Comparison of ENCODE assay signal across 26 cellular contexts in genomic region chr5:118616281-118616680, GRCh38.
DNase-seq lines count a peak whose midpoint lies in the region; ATAC-seq, FAIRE-seq and TF ChIP-seq lines count a peak whose summit lies in the region.
"Had no signal": no experiment of that assay in that cellular context is flagged by ENCODE, and none has a peak within 500 bp of the region (broad histone marks: within the 10 kb centered on the region; RNA-seq: fewer than 3 reads in every experiment).

No MANE protein-coding gene starts in this region.

- SMC1A ChIA-PET in GM12878 (lab: Charles Lee; ENCODE audit: uncharacterized antibody, unreplicated experiment), result no interaction called here

- no peak overlapping the region for H3K9ac ChIP-seq in GM12878 (ENCODE audit: control insufficient read depth, insufficient read depth, low read length)

- H3K27ac Mint-ChIP-seq in activated naive CD4-positive, alpha-beta T cell treated with anti-CD3 and anti-CD28 coated beads for 36 hours, result no peak overlapping the region
- H3K27ac Mint-ChIP-seq: activated T-helper 2 cell treated with anti-CD3 and anti-CD28 coated beads, Interferon-gamma antibody, Interleukin-2, Interleukin-4, amounts not matched to agents 10 μg/mL and 5 μg/mL and 100 μg/mL, durations not matched to agents 14 hours and 24 hours and 36 hours; type B pancreatic cell had no signal

- no peaks in the 10 kb centered on the region for H3K36me3 Mint-ChIP-seq in activated naive CD4-positive, alpha-beta T cell treated with anti-CD3 and anti-CD28 coated beads for 36 hours (ENCODE audit: low read depth)
- H3K36me3 Mint-ChIP-seq: type B pancreatic cell had no signal

- H3K4me1 ChIP-seq in GM12878 (ENCODE audit: control insufficient read depth, insufficient read depth, low read length), result no peaks in the 10 kb centered on the region
- H3K4me1 ChIP-seq: breast epithelium, HAP-1, left ventricle myocardium inferior, prostate gland, stomach had no signal

- POLR2A ChIA-PET in GM12878 (lab: Charles Lee), result no interaction called here

- no peak overlapping the region for H2AFZ ChIP-seq in GM12878 (ENCODE audit: control insufficient read depth, low read depth, low read length)

- WGBS in GM12878 (ENCODE audit: insufficient coverage, insufficient replicate concordance, low lambda C conversion rate, missing lambda C conversion rate), result 0% methylated on average over 2 of the region's 2 CpGs

- TF ChIP-seq CTCF in GM12878 (IDR thresholded peaks at IDR 0.05 in 2 of 3, conservative IDR thresholded peaks at IDR 0.05 in 1 of 3; ENCODE audit: control insufficient read depth in 2 of 3, extremely low read depth in 1 of 3, insufficient read depth in 1 of 3, low read depth in 3 of 3, low read length in 3 of 3), result no peak

- H3K36me3 ChIP-seq in GM12878 (ENCODE audit: control insufficient read depth in 2 of 2, insufficient read depth in 2 of 2, low read length in 1 of 2) (no peaks in the 10 kb centered on the region), H7 (replicated peaks; ENCODE audit: control insufficient read depth, insufficient read depth, low read length) (no peaks in the 10 kb centered on the region)
- H3K36me3 ChIP-seq: breast epithelium, HAP-1, left ventricle myocardium inferior, prostate gland, stomach had no signal

- no peak for TF ChIP-seq EP300 in GM12878 (IDR thresholded peaks at IDR 0.05; ENCODE audit: borderline replicate concordance in 1 of 2, control insufficient read depth in 1 of 2, low read depth in 2 of 2, low read length in 2 of 2)

- H3K27me3 Mint-ChIP-seq in activated naive CD4-positive, alpha-beta T cell treated with anti-CD3 and anti-CD28 coated beads for 36 hours (ENCODE audit: low read depth), result peaks cover 3% of the 10 kb centered on the region

- FAIRE-seq in GM12878 (lab: Jason Lieb, UNC), result no peak
- FAIRE-seq: GM18507, TTC549 had no signal

- no peak overlapping the region for H3K4me3 Mint-ChIP-seq in activated naive CD4-positive, alpha-beta T cell treated with anti-CD3 and anti-CD28 coated beads for 36 hours
- H3K4me3 Mint-ChIP-seq: neural crest cell, type B pancreatic cell had no signal

- no peaks in the 10 kb centered on the region for H3K9me3 Mint-ChIP-seq in activated naive CD4-positive, alpha-beta T cell treated with anti-CD3 and anti-CD28 coated beads for 36 hours
- H3K9me3 Mint-ChIP-seq: activated T-helper 2 cell treated with anti-CD3 and anti-CD28 coated beads, Interferon-gamma antibody, Interleukin-2, Interleukin-4, amounts not matched to agents 10 μg/mL and 5 μg/mL and 100 μg/mL, durations not matched to agents 14 hours and 24 hours and 36 hours; type B pancreatic cell had no signal

- no peak overlapping the region for H3K4me2 ChIP-seq in GM12878 (ENCODE audit: control insufficient read depth, insufficient read depth)

- intact Hi-C loops in GM12878 (cut with micrococcal nuclease; ENCODE audit: unreplicated experiment), result loop anchor here (2.0 to 10.0 kb wide), 2 partner anchors 177 to 339 kb away; no protein-coding TSS in a partner anchor
- intact Hi-C loops in activated naive CD4-positive, alpha-beta T cell treated with anti-CD3 and anti-CD28 coated beads for 36 hours (cut with micrococcal nuclease), result no loop called here

- no peaks in the 10 kb centered on the region for H3K4me1 Mint-ChIP-seq in activated naive CD4-positive, alpha-beta T cell treated with anti-CD3 and anti-CD28 coated beads for 36 hours (ENCODE audit: low read depth)

- H3K4me3 ChIP-seq in GM12878, result no peak overlapping the region
- no peak overlapping the region for H3K4me3 ChIP-seq in H7 (ENCODE audit: insufficient read depth, low read depth, low read length)
- H3K4me3 ChIP-seq: breast epithelium, HAP-1, left ventricle myocardium inferior, prostate gland, skin epidermis, stomach had no signal

- TF ChIP-seq RAD21 in GM12878 (IDR thresholded peaks at IDR 0.05; ENCODE audit: insufficient read depth, low read depth, low read length), result no peak

- CTCF ChIA-PET in GM12878 (lab: Yijun Ruan, JAX), result no interaction called here
- CTCF ChIA-PET in activated naive CD4-positive, alpha-beta T cell treated with anti-CD3 and anti-CD28 coated beads for 36 hours (lab: Charles Lee), result interaction anchor here (0.6 kb wide), 1 partner anchor 226 kb away, joined by 3 read pairs; no protein-coding TSS in a partner anchor

- TF ChIP-seq POLR2A in GM12878 (IDR thresholded peaks at IDR 0.05; ENCODE audit: low read depth, low read length), result no peak

- no peaks in the 10 kb centered on the region for H3K79me2 ChIP-seq in GM12878 (ENCODE audit: control insufficient read depth, insufficient read depth, low read length)

- in situ Hi-C loops in GM12878 (cut with MboI), result loop anchor here (25.0 kb wide), 1 partner anchor 1154 kb away; no protein-coding TSS in a partner anchor

- DNase-seq in GM12878 (ENCODE audit: low read depth, low spot score), result peak; percentile 12
- DNase-seq in activated naive CD4-positive, alpha-beta T cell treated with Interleukin-2 at 50 U/mL for 16 hours, result no peak
- DNase-seq in activated naive CD4-positive, alpha-beta T cell treated with anti-CD3 and anti-CD28 coated beads for 36 hours, result no peak
- no peak for DNase-seq in H7
- DNase-seq: activated CD4-positive, alpha-beta T cell treated with anti-CD3 and anti-CD28 coated beads for 48 hours; head of caudate nucleus; left ventricle myocardium inferior; NCI-H1105; NCI-H748 treated with DMSO at 0.1 percent for 48 hours; OCI-M1; SHP77; stimulated activated CD4-positive, alpha-beta T cell treated with anti-CD3 and anti-CD28 coated beads, Interleukin-2, amount 100 ng/mL, for 48 hours; stomach had no signal

- no TSS peak for BruUV-seq in GM12878 (replicated peaks; lab: Mats Ljungman, UMichigan)

- no peak overlapping the region for H3K27ac ChIP-seq in GM12878 (ENCODE audit: control insufficient read depth, insufficient read depth)
- H3K27ac ChIP-seq: breast epithelium, left ventricle myocardium inferior, prostate gland, skin epidermis, stomach had no signal

- ATAC-seq in GM19023 (IDR thresholded peaks at IDR 0.05; ENCODE audit: unreplicated experiment), result peak; percentile 46
- ATAC-seq in GM21723 (IDR thresholded peaks at IDR 0.05; ENCODE audit: unreplicated experiment), result peak; percentile 68
- peak; percentile 72 for ATAC-seq in HG03039 (IDR thresholded peaks at IDR 0.05; ENCODE audit: unreplicated experiment)
- ATAC-seq in GM12878, result peak; percentile 90
- no peak for ATAC-seq in GM19467 (IDR thresholded peaks at IDR 0.05; ENCODE audit: unreplicated experiment)

- H3K9me3 ChIP-seq in GM12878 (replicated peaks; ENCODE audit: control insufficient read depth, insufficient read depth, low read length), result no peaks in the 10 kb centered on the region
- H3K9me3 ChIP-seq: breast epithelium, HAP-1, left ventricle myocardium inferior, prostate gland, stomach had no signal

- RAD21 ChIA-PET in GM12878 (lab: Charles Lee; ENCODE audit: unreplicated experiment), result no interaction called here

- H4K20me1 ChIP-seq in GM12878 (ENCODE audit: control insufficient read depth, insufficient read depth), result no peaks in the 10 kb centered on the region

- H3K27me3 ChIP-seq in GM12878 (replicated peaks in 1 of 2; ENCODE audit: control insufficient read depth in 2 of 2, insufficient read depth in 2 of 2, low read length in 1 of 2), result no peaks in the 10 kb centered on the region
- H3K27me3 ChIP-seq in H7 (ENCODE audit: control insufficient read depth, insufficient read depth, low read length), result no peaks in the 10 kb centered on the region
- H3K27me3 ChIP-seq: breast epithelium, stomach had no signal

TF ChIP-seq in GM12878, 131 proteins besides CTCF, POLR2A, EP300 and RAD21:
- TF ChIP-seq ATF2 (IDR thresholded peaks at IDR 0.05; ENCODE audit: low read length) (no peak), POLR2AphosphoS2 (IDR thresholded peaks at IDR 0.05; ENCODE audit: low read depth, low read length) (no peak), HDAC2 (IDR thresholded peaks at IDR 0.05) (no peak), RELA (IDR thresholded peaks at IDR 0.05; ENCODE audit: borderline replicate concordance, partially characterized antibody) (no peak), YY1 (IDR thresholded peaks at IDR 0.05; ENCODE audit: low read depth, low read length) (no peak), NBN (IDR thresholded peaks at IDR 0.05) (no peak), USF1 (IDR thresholded peaks at IDR 0.05; ENCODE audit: borderline replicate concordance, extremely low read length, insufficient read depth, low read depth, low read length) (no peak), CREM (IDR thresholded peaks at IDR 0.05; ENCODE audit: low read depth) (no peak)
